In the genomic region with DNA sequence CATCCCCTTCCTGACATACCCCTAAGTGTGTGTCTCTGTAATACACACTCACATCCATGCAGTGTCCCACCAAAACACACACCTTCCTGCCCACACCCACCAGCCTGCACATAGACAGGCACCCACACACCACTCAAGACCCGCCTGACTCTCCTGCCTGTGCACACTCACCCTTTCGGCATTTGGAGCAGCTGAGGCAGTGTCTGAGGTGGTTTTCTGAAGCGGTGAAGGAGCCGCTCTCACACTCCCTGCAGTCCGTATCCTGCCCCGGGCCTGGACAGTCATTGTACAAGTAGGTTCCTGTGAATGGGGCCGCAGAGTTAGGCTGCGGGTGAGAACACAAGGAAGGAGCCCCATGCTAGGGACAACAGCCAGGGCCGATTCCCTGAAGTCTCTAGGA, we compare ENCODE assay signal across 9 cellular contexts. TPM values are rescaled to one million over a fixed set of nuclear protein-coding genes. Genes with fewer than 3 reads are reported as not detected.
DNase-seq lines count a peak whose midpoint lies in the region; ATAC-seq, FAIRE-seq and TF ChIP-seq lines count a peak whose summit lies in the region.
"Had no signal": no experiment of that assay in that cellular context is flagged by ENCODE, and none has a peak within 500 bp of the region (broad histone marks: within the 10 kb centered on the region; RNA-seq: fewer than 3 reads in every experiment).

No MANE protein-coding gene starts in this region.

- no peak overlapping the region for H2AFZ ChIP-seq in keratinocyte (ENCODE audit: control insufficient read depth, low read length)

- peak overlapping the region; percentile 57 for H3K4me3 Mint-ChIP-seq in activated CD4-positive, alpha-beta T cell treated with anti-CD3 and anti-CD28 coated beads, Interleukin-2, amount 10 ng/mL, durations not matched to agents 7 days and 5 days
- H3K4me3 Mint-ChIP-seq in activated T-helper 17 cell treated with anti-CD3 and anti-CD28 coated beads, Interleukin-2, amount 50 U/mL, for 72 hours, result no peak overlapping the region
- peak overlapping the region in 1 of 2 donors; percentile 53 for H3K4me3 Mint-ChIP-seq in CD14-positive monocyte

- peaks cover 30 to 57% of the 10 kb centered on the region in 2 experiments for H3K36me3 ChIP-seq in keratinocyte (ENCODE audit: control insufficient read depth in 2 of 2, extremely low read depth in 1 of 2, insufficient read depth in 2 of 2, low read length in 2 of 2)
- H3K36me3 ChIP-seq in thyroid gland, result peaks cover 52 to 59% of the 10 kb centered on the region in 2 donors

- DNase-seq in activated CD4-positive, alpha-beta T cell treated with anti-CD3 and anti-CD28 coated beads, Interleukin-2, amount 10 ng/mL, durations not matched to agents 7 days and 5 days, result no peak
- DNase-seq in activated CD4-positive, alpha-beta T cell treated with anti-CD3 and anti-CD28 coated beads for 1 hour, result no peak
- DNase-seq in keratinocyte (ENCODE audit: low read depth, low spot score) (no peak), thyroid gland (no peak), GM13976 (ENCODE audit: low spot score) (no peak), NCI-H524 treated with DMSO at 0.1 percent for 48 hours (lab: John Stamatoyannopoulos, UW) (no peak), CD14-positive monocyte (ENCODE audit: low spot score) (no peak)

- TF ChIP-seq CTCF in keratinocyte (optimal IDR thresholded peaks at IDR 0.05 in 1 of 3, IDR thresholded peaks at IDR 0.05 in 1 of 3, conservative IDR thresholded peaks at IDR 0.05 in 1 of 3; ENCODE audit: extremely low read depth in 1 of 3, insufficient read depth in 2 of 3, low read length in 3 of 3) (no peak), thyroid gland (IDR thresholded peaks at IDR 0.05) (no peak), GM13976 (IDR thresholded peaks at IDR 0.05; ENCODE audit: borderline replicate concordance, control extremely low read depth, extremely low read depth, insufficient read depth, missing control alignments) (no peak), CD14-positive monocyte (IDR thresholded peaks at IDR 0.05) (no peak)

- H3K36me3 Mint-ChIP-seq in activated CD4-positive, alpha-beta T cell treated with anti-CD3 and anti-CD28 coated beads, Interleukin-2, amount 10 ng/mL, durations not matched to agents 7 days and 5 days (ENCODE audit: low read depth), result peaks cover 52% of the 10 kb centered on the region
- H3K36me3 Mint-ChIP-seq in activated T-helper 17 cell treated with anti-CD3 and anti-CD28 coated beads, Interleukin-2, amount 50 U/mL, for 72 hours (ENCODE audit: low read depth), result peaks cover 66% of the 10 kb centered on the region
- H3K36me3 Mint-ChIP-seq in CD14-positive monocyte, result peaks cover 58 to 65% of the 10 kb centered on the region in 2 donors

- H3K4me2 ChIP-seq in keratinocyte (ENCODE audit: control insufficient read depth, extremely low read depth, insufficient read depth, low read depth, low read length), result peak overlapping the region; percentile 88

- no peaks in the 10 kb centered on the region for H3K27me3 ChIP-seq in keratinocyte (ENCODE audit: control insufficient read depth, extremely low read depth, insufficient read depth, low read length)
- H3K27me3 ChIP-seq in thyroid gland, result no peaks in the 10 kb centered on the region

- H3K4me1 ChIP-seq in keratinocyte (ENCODE audit: control insufficient read depth, extremely low read depth, insufficient read depth, low read length) (peaks cover 62% of the 10 kb centered on the region), thyroid gland (peaks cover 35 to 69% of the 10 kb centered on the region in 2 donors)

- WGBS in thyroid gland, 2 donors, result 85 to 91% methylated on average over 9 of the region's 9 CpGs

- H3K27me3 Mint-ChIP-seq in activated CD4-positive, alpha-beta T cell treated with anti-CD3 and anti-CD28 coated beads, Interleukin-2, amount 10 ng/mL, durations not matched to agents 7 days and 5 days, result no peaks in the 10 kb centered on the region
- H3K27me3 Mint-ChIP-seq in activated T-helper 17 cell treated with anti-CD3 and anti-CD28 coated beads, Interleukin-2, amount 50 U/mL, for 72 hours, result no peaks in the 10 kb centered on the region
- peaks cover 0 to 1% (median 0%) of the 10 kb centered on the region in 3 donors for H3K27me3 Mint-ChIP-seq in CD14-positive monocyte (ENCODE audit: low read depth in 3 of 3)

- TF ChIP-seq POLR2A in thyroid gland (IDR thresholded peaks at IDR 0.05), result no peak

- in situ Hi-C loops in GM13976 (cut with MboI; ENCODE audit: low sequenced_read_pairs, unreplicated experiment), result no loop called here

- peaks cover 51% of the 10 kb centered on the region for H3K79me2 ChIP-seq in keratinocyte (ENCODE audit: control insufficient read depth, insufficient read depth, low read length)

- CTCF ChIA-PET in activated CD4-positive, alpha-beta T cell treated with anti-CD3 and anti-CD28 coated beads, Interleukin-2, amount 10 ng/mL, durations not matched to agents 7 days and 5 days (lab: Charles Lee), result interaction anchor here (0.6 to 1.6 kb wide), 5 partner anchors 8 to 644 kb away, joined by 3 to 6 read pairs (median 3); a partner anchor contains a TSS

- H3K9me3 Mint-ChIP-seq in activated CD4-positive, alpha-beta T cell treated with anti-CD3 and anti-CD28 coated beads, Interleukin-2, amount 10 ng/mL, durations not matched to agents 7 days and 5 days, result no peaks in the 10 kb centered on the region
- H3K9me3 Mint-ChIP-seq in activated T-helper 17 cell treated with anti-CD3 and anti-CD28 coated beads, Interleukin-2, amount 50 U/mL, for 72 hours, result no peaks in the 10 kb centered on the region
- no peaks in the 10 kb centered on the region for H3K9me3 Mint-ChIP-seq in CD14-positive monocyte

- FAIRE-seq in keratinocyte (lab: Jason Lieb, UNC), result peak; percentile 71

- H3K9me3 ChIP-seq in keratinocyte (ENCODE audit: control insufficient read depth, low read depth, low read length), result no peaks in the 10 kb centered on the region
- no peaks in the 10 kb centered on the region for H3K9me3 ChIP-seq in thyroid gland

- peaks cover 44% of the 10 kb centered on the region for H3K4me1 Mint-ChIP-seq in activated CD4-positive, alpha-beta T cell treated with anti-CD3 and anti-CD28 coated beads, Interleukin-2, amount 10 ng/mL, durations not matched to agents 7 days and 5 days
- H3K4me1 Mint-ChIP-seq in activated T-helper 17 cell treated with anti-CD3 and anti-CD28 coated beads, Interleukin-2, amount 50 U/mL, for 72 hours, result peaks cover 37% of the 10 kb centered on the region
- H3K4me1 Mint-ChIP-seq in CD14-positive monocyte, result peaks cover 55% of the 10 kb centered on the region

- peak overlapping the region; percentile 91 for H3K9ac ChIP-seq in keratinocyte (ENCODE audit: control insufficient read depth, extremely low read depth, insufficient read depth, low read length)

- peak overlapping the region; percentile 89 for H3K27ac Mint-ChIP-seq in activated CD4-positive, alpha-beta T cell treated with anti-CD3 and anti-CD28 coated beads, Interleukin-2, amount 10 ng/mL, durations not matched to agents 7 days and 5 days
- peak overlapping the region; percentile 86 for H3K27ac Mint-ChIP-seq in activated T-helper 17 cell treated with anti-CD3 and anti-CD28 coated beads, Interleukin-2, amount 50 U/mL, for 72 hours
- H3K27ac Mint-ChIP-seq in CD14-positive monocyte, result peak overlapping the region in 2 of 7 donors; percentile 93 to 98

- intact Hi-C loops in thyroid gland (cut with DNase I) (no loop called here), CD14-positive monocyte (cut with micrococcal nuclease) (loop anchor here in 1 of 2 donors (10.0 kb wide), 1 partner anchor 201 kb away; a partner anchor contains a TSS)

- H3K27ac ChIP-seq in keratinocyte (ENCODE audit: control insufficient read depth, insufficient read depth, low read length) (peak overlapping the region; percentile 98), thyroid gland (peak overlapping the region in 2 of 3 donors; percentile 100)

- ATAC-seq in activated T-helper 17 cell treated with anti-CD3 and anti-CD28 coated beads, Interleukin-2, amount 50 U/mL, for 72 hours (replicated peaks), result no peak

- POLR2A ChIA-PET in activated CD4-positive, alpha-beta T cell treated with anti-CD3 and anti-CD28 coated beads, Interleukin-2, amount 10 ng/mL, durations not matched to agents 7 days and 5 days (lab: Charles Lee), result no interaction called here

- H3K4me3 ChIP-seq in keratinocyte (ENCODE audit: control insufficient read depth in 2 of 3, extremely low read depth in 1 of 3, insufficient read depth in 2 of 3, low read depth in 1 of 3, low read length in 3 of 3) (no peak overlapping the region), thyroid gland (replicated peaks in 1 of 3) (no peak overlapping the region)

- dilution Hi-C loops in keratinocyte (cut with MboI; ENCODE audit: extremely low pct_ligation_motif_present, low sequenced_read_pairs), result no loop called here

- H3K9me1 ChIP-seq in keratinocyte (ENCODE audit: control insufficient read depth, extremely low read depth, insufficient read depth, low read length), result no peaks in the 10 kb centered on the region

- peaks cover 2% of the 10 kb centered on the region for H4K20me1 ChIP-seq in keratinocyte (ENCODE audit: control insufficient read depth, extremely low read depth, insufficient read depth, low read length)

RNA-seq across cellular contexts. Expression of a gene that starts 8.3 kb away (rescaled TPM):
- 10 to 100 TPM; 59.3 to 64.4 TPM for total RNA-seq in activated CD4-positive, alpha-beta T cell treated with anti-CD3 and anti-CD28 coated beads, Interleukin-2, amount 10 ng/mL, durations not matched to agents 7 days and 5 days
- total RNA-seq in activated T-helper 17 cell treated with anti-CD3 and anti-CD28 coated beads, Interleukin-2, amount 50 U/mL, for 72 hours, result 10 to 100 TPM; 42.1 to 74.1 TPM
- 54.0 to 157 TPM (median 101 TPM) in 3 replicates for polyA plus RNA-seq in keratinocyte
- polyA plus RNA-seq in keratinocyte (2011; ENCODE audit: low read depth), result 24.9 TPM
- polyA plus RNA-seq in keratinocyte (2011; cell fraction: cytosol; rRNA removed), result 87.5 and 120 TPM in 2 replicates
- 212 and 216 TPM in 2 replicates for polyA plus RNA-seq in keratinocyte (2011; cell fraction: nucleus; rRNA removed)
- 88.6 and 105 TPM in 2 replicates for polyA plus RNA-seq in keratinocyte (2012; ENCODE audit: low replicate concordance)
- polyA minus RNA-seq in keratinocyte, result 62.7 to 254 TPM (median 79.8 TPM) in 3 replicates
- 106 TPM for polyA minus RNA-seq in keratinocyte (2011; cell fraction: cytosol; rRNA and poly(A)+ RNA removed)
- 109 and 203 TPM in 2 replicates for polyA minus RNA-seq in keratinocyte (2011; cell fraction: nucleus; rRNA and poly(A)+ RNA removed)
- total RNA-seq in thyroid gland, result 100 to 1,000 TPM; 131 to 185 (median 150) TPM
- 100 to 1,000 TPM; 108 to 157 TPM for polyA plus RNA-seq in CD14-positive monocyte

RNA-seq across cellular contexts. Expression of a gene that starts 23.1 kb away (rescaled TPM):
- total RNA-seq in activated CD4-positive, alpha-beta T cell treated with anti-CD3 and anti-CD28 coated beads, Interleukin-2, amount 10 ng/mL, durations not matched to agents 7 days and 5 days, result not detected
- total RNA-seq in activated T-helper 17 cell treated with anti-CD3 and anti-CD28 coated beads, Interleukin-2, amount 50 U/mL, for 72 hours, result not detected
- polyA plus RNA-seq in keratinocyte, result 0.74 to 1.9 TPM (median 0.81 TPM) in 3 replicates
- polyA plus RNA-seq in keratinocyte (2011; ENCODE audit: low read depth), result 2.2 TPM
- polyA plus RNA-seq in keratinocyte (2011; cell fraction: cytosol; rRNA removed), result 1.8 and 3.2 TPM in 2 replicates
- polyA plus RNA-seq in keratinocyte (2011; cell fraction: nucleus; rRNA removed), result 3.3 and 9.0 TPM in 2 replicates
- polyA plus RNA-seq in keratinocyte (2012; ENCODE audit: low replicate concordance), result 1.7 and 9.6 TPM in 2 replicates
- polyA minus RNA-seq in keratinocyte, result 1.2 to 5.2 TPM (median 4.6 TPM) in 3 replicates
- polyA minus RNA-seq in keratinocyte (2011; cell fraction: cytosol; rRNA and poly(A)+ RNA removed), result 5.6 TPM
- 1.5 and 2.1 TPM in 2 replicates for polyA minus RNA-seq in keratinocyte (2011; cell fraction: nucleus; rRNA and poly(A)+ RNA removed)
- total RNA-seq in thyroid gland, result 100 to 1,000 TPM in 1 of 4 donors, 10 to 100 TPM in 1, 1 to 10 TPM in 2; 4.0 to 325 (median 14.1) TPM
- polyA plus RNA-seq in CD14-positive monocyte, result not detected
- total RNA-seq: glomerular endothelial cell had no signal

RNA-seq across cellular contexts. Expression of a gene that starts 41.8 kb away (rescaled TPM):
- total RNA-seq in activated CD4-positive, alpha-beta T cell treated with anti-CD3 and anti-CD28 coated beads, Interleukin-2, amount 10 ng/mL, durations not matched to agents 7 days and 5 days, result under 1 TPM; 0.54 to 0.67 TPM
- total RNA-seq in activated T-helper 17 cell treated with anti-CD3 and anti-CD28 coated beads, Interleukin-2, amount 50 U/mL, for 72 hours, result 1 to 10 TPM in 1 of 2 donors, not detected in 1; 1.6 TPM
- 3.8 to 13.2 TPM (median 11.1 TPM) in 3 replicates for polyA plus RNA-seq in keratinocyte
- 21.9 TPM for polyA plus RNA-seq in keratinocyte (2011; ENCODE audit: low read depth)
- 4.1 and 4.5 TPM in 2 replicates for polyA plus RNA-seq in keratinocyte (2011; cell fraction: cytosol; rRNA removed)
- polyA plus RNA-seq in keratinocyte (2011; cell fraction: nucleus; rRNA removed), result 20.5 and 22.3 TPM in 2 replicates
- 12.9 and 30.9 TPM in 2 replicates for polyA plus RNA-seq in keratinocyte (2012; ENCODE audit: low replicate concordance)
- polyA minus RNA-seq in keratinocyte, result 9.3 to 37.2 TPM (median 15.6 TPM) in 3 replicates
- polyA minus RNA-seq in keratinocyte (2011; cell fraction: cytosol; rRNA and poly(A)+ RNA removed), result 5.0 TPM
- 7.4 and 9.9 TPM in 2 replicates for polyA minus RNA-seq in keratinocyte (2011; cell fraction: nucleus; rRNA and poly(A)+ RNA removed)
- total RNA-seq in thyroid gland, result 100 to 1,000 TPM; 229 to 449 (median 336) TPM
- polyA plus RNA-seq in CD14-positive monocyte, result under 1 TPM; 0.11 to 0.63 TPM
- total RNA-seq: glomerular endothelial cell had no signal

RNA-seq across cellular contexts. Expression of a gene that starts 50.4 kb away (rescaled TPM):
- total RNA-seq in activated CD4-positive, alpha-beta T cell treated with anti-CD3 and anti-CD28 coated beads, Interleukin-2, amount 10 ng/mL, durations not matched to agents 7 days and 5 days, result not detected
- total RNA-seq in activated T-helper 17 cell treated with anti-CD3 and anti-CD28 coated beads, Interleukin-2, amount 50 U/mL, for 72 hours, result under 1 TPM; 0.56 to 0.61 TPM
- polyA plus RNA-seq in keratinocyte, result 39.5 to 101 TPM (median 42.7 TPM) in 3 replicates
- polyA plus RNA-seq in keratinocyte (2011; ENCODE audit: low read depth), result 71.5 TPM
- 39.8 and 91.6 TPM in 2 replicates for polyA plus RNA-seq in keratinocyte (2011; cell fraction: cytosol; rRNA removed)
- polyA plus RNA-seq in keratinocyte (2011; cell fraction: nucleus; rRNA removed), result 116 and 157 TPM in 2 replicates
- 81.1 and 123 TPM in 2 replicates for polyA plus RNA-seq in keratinocyte (2012; ENCODE audit: low replicate concordance)
- polyA minus RNA-seq in keratinocyte, result 25.5 to 123 TPM (median 30.4 TPM) in 3 replicates
- polyA minus RNA-seq in keratinocyte (2011; cell fraction: cytosol; rRNA and poly(A)+ RNA removed), result 90.2 TPM
- polyA minus RNA-seq in keratinocyte (2011; cell fraction: nucleus; rRNA and poly(A)+ RNA removed), result 52.7 and 58.7 TPM in 2 replicates
- 100 to 1,000 TPM; 152 to 215 (median 178) TPM for total RNA-seq in thyroid gland
- polyA plus RNA-seq in CD14-positive monocyte, result 10 to 100 TPM; 56.4 to 60.6 TPM

Comparison
In these comparisons a context has a peak if more than half of its experiments do, and no peak if none do; other contexts are left out.
1. RNA of a gene that starts 23.1 kb away (total RNA-seq): 4.0 to 325 TPM in thyroid gland; not detected in activated T-helper 17 cell treated with anti-CD3 and anti-CD28 coated beads, Interleukin-2, amount 50 U/mL, for 72 hours and not detected in activated CD4-positive, alpha-beta T cell treated with anti-CD3 and anti-CD28 coated beads, Interleukin-2, amount 10 ng/mL, durations not matched to agents 7 days and 5 days; every median in the first group is over 4 times any median in the second.
2. RNA of a gene that starts 41.8 kb away (total RNA-seq): 229 to 449 TPM in thyroid gland; 1.6 TPM in activated T-helper 17 cell treated with anti-CD3 and anti-CD28 coated beads, Interleukin-2, amount 50 U/mL, for 72 hours and 0.54 to 0.67 TPM in activated CD4-positive, alpha-beta T cell treated with anti-CD3 and anti-CD28 coated beads, Interleukin-2, amount 10 ng/mL, durations not matched to agents 7 days and 5 days; every median in the first group is over 10 times any median in the second.